ENCODE assay signal across 8 cellular contexts in genomic region chr12:87274594-87275245, GRCh38.
DNase-seq lines count a peak whose midpoint lies in the region; TF ChIP-seq lines count a peak whose summit lies in the region.

No MANE protein-coding gene starts in this region.

- intact Hi-C loops in prostate gland (cut with DNase I) = no loop called here

- no peaks in the 10 kb centered on the region for H3K9me3 ChIP-seq in prostate gland

- H3K27ac ChIP-seq in prostate gland = no peak overlapping the region

- no peak for TF ChIP-seq POLR2A in prostate gland (IDR thresholded peaks at IDR 0.05)

- peak; percentile 53; the same call in 2 of the 3 replicates for TF ChIP-seq CTCF in GM12872 (IDR thresholded peaks at IDR 0.05; ENCODE audit: insufficient read depth, low read depth, low read length)
- TF ChIP-seq CTCF in fibroblast of the aortic adventitia (IDR thresholded peaks at IDR 0.05; ENCODE audit: insufficient read depth, low read length) = peak; percentile 68
- TF ChIP-seq CTCF in prostate gland (IDR thresholded peaks at IDR 0.05) = peak in 2 of 4 experiments; percentile 18 to 25

- peak; percentile 31 for DNase-seq in H4 (ENCODE audit: low spot score)
- DNase-seq in NCI-H460 (ENCODE audit: extremely low read depth, low read depth) = peak; percentile 16
- peak; percentile 55 for DNase-seq in fibroblast of the aortic adventitia (ENCODE audit: low read depth)
- no peak for DNase-seq in stimulated activated CD8-positive, alpha-beta memory T cell treated with anti-CD3 and anti-CD28 coated beads, Interleukin-4, amount 100 ng/mL, for 48 hours
- DNase-seq in islet precursor cell = no peak
- DNase-seq in prostate gland (ENCODE audit: low spot score) = no peak
- DNase-seq in NCI-H1436 (lab: John Stamatoyannopoulos, UW) = no peak

- H3K4me3 ChIP-seq in fibroblast of the aortic adventitia (ENCODE audit: low read depth, low read length) = no peak overlapping the region
- H3K4me3 ChIP-seq in prostate gland = no peak overlapping the region

- no peaks in the 10 kb centered on the region for H3K27me3 ChIP-seq in prostate gland (replicated peaks; ENCODE audit: insufficient read depth)

- WGBS in prostate gland = 75% methylated on average over 4 of the region's 4 CpGs

- no peaks in the 10 kb centered on the region for H3K4me1 ChIP-seq in prostate gland (replicated peaks)

- H3K36me3 ChIP-seq in prostate gland = no peaks in the 10 kb centered on the region

Comparison
In these comparisons a context has a peak if more than half of its experiments do, and no peak if none do; other contexts are left out.
1. DNase-seq: peak in H4 (single experiment), NCI-H460 (single experiment) and fibroblast of the aortic adventitia (single experiment); none in stimulated activated CD8-positive, alpha-beta memory T cell treated with anti-CD3 and anti-CD28 coated beads, Interleukin-4, amount 100 ng/mL, for 48 hours (single experiment), islet precursor cell (single experiment), prostate gland (single experiment) and NCI-H1436 (single experiment).